ENCODE assay signal across 10 cellular contexts in the genomic region with DNA sequence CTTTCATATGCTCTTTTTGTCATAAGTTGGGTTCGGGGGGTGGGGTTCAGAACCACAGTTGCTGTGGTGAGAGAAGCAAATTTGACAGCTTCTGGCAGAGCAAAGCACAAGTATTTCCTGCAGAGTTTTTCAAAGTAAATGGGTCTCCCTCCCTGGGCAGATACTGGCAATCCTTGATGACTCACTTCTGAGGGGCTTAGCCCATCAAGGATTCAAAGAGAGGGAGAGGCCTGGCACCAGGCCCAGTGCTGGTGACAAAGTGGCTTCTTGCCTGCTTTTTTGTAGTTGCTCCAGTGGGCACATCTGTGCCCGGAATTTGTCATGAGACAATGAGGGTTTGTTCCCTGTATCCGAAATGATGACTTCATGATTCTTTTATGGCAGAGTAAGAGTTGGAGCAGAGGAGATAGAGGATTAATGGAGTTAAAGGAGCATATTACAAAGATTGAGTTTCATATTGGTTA. TPM values are rescaled to one million over a fixed set of nuclear protein-coding genes. Genes with fewer than 3 reads are reported as not detected.
DNase-seq lines count a peak whose midpoint lies in the region; ATAC-seq and TF ChIP-seq lines count a peak whose summit lies in the region.
"Had no signal": no experiment of that assay in that cellular context is flagged by ENCODE, and none has a peak within 500 bp of the region (broad histone marks: within the 10 kb centered on the region; RNA-seq: fewer than 3 reads in every experiment).

No MANE protein-coding gene starts in this region.

- H3K14ac ChIP-seq in mesenchymal stem cell (ENCODE audit: low read length in 2 of 2): peak overlapping the region in 1 of 2 experiments; percentile 48

- intact Hi-C loops in body of pancreas (cut with DNase I): no loop called here

- H3K4me1 ChIP-seq in body of pancreas: no peaks in the 10 kb centered on the region
- H3K4me1 ChIP-seq in mesenchymal stem cell (ENCODE audit: control insufficient read depth, insufficient read depth, low read depth, low read length): peaks cover 3% of the 10 kb centered on the region
- H3K4me1 ChIP-seq: heart left ventricle had no signal

- no peak overlapping the region for H3K23ac ChIP-seq in mesenchymal stem cell (ENCODE audit: low read length in 2 of 2)

- H3K9me3 Mint-ChIP-seq in natural killer cell treated with Interleukin-12 subunit alpha and Interleukin-12 subunit beta and Interleukin-15 and Interleukin-18, amount 100 ng/mL, for 72 hours: no peaks in the 10 kb centered on the region

- TF ChIP-seq CTCF in body of pancreas (IDR thresholded peaks at IDR 0.05): no peak

- no peak overlapping the region for H3K4me3 Mint-ChIP-seq in natural killer cell treated with Interleukin-12 subunit alpha and Interleukin-12 subunit beta and Interleukin-15 and Interleukin-18, amount 100 ng/mL, for 72 hours
- H3K4me3 Mint-ChIP-seq: activated naive CD4-positive, alpha-beta T cell treated with anti-CD3 and anti-CD28 coated beads, Interleukin-2, amount 50 U/mL, for 24 hours had no signal

- no peak overlapping the region for H3K27ac Mint-ChIP-seq in natural killer cell treated with Interleukin-12 subunit alpha and Interleukin-12 subunit beta and Interleukin-15 and Interleukin-18, amount 100 ng/mL, for 72 hours
- H3K27ac Mint-ChIP-seq: activated naive CD4-positive, alpha-beta T cell treated with anti-CD3 and anti-CD28 coated beads, Interleukin-2, amount 50 U/mL, for 24 hours had no signal

- no peaks in the 10 kb centered on the region for H3K36me3 ChIP-seq in body of pancreas (replicated peaks in 1 of 2; ENCODE audit: insufficient read depth in 1 of 2, low read depth in 2 of 2)
- H3K36me3 ChIP-seq in mesenchymal stem cell (ENCODE audit: control insufficient read depth in 1 of 2, insufficient read depth in 2 of 2, low read depth in 1 of 2, low read length in 2 of 2): no peaks in the 10 kb centered on the region
- H3K36me3 ChIP-seq: heart left ventricle had no signal

- H3K9me3 ChIP-seq in body of pancreas (no peaks in the 10 kb centered on the region), mesenchymal stem cell (ENCODE audit: control insufficient read depth, low read length) (no peaks in the 10 kb centered on the region)
- H3K9me3 ChIP-seq: heart left ventricle had no signal

- H2BK120ac ChIP-seq in mesenchymal stem cell (ENCODE audit: low read depth, low read length): no peak overlapping the region

- peaks cover 22 to 23% of the 10 kb centered on the region in 2 donors for H3K27me3 Mint-ChIP-seq in natural killer cell treated with Interleukin-12 subunit alpha and Interleukin-12 subunit beta and Interleukin-15 and Interleukin-18, amount 100 ng/mL, for 72 hours

- no peaks in the 10 kb centered on the region for H3K27me3 ChIP-seq in body of pancreas
- H3K27me3 ChIP-seq in mesenchymal stem cell (ENCODE audit: control insufficient read depth in 1 of 2, insufficient read depth in 1 of 2, low read length in 2 of 2): no peaks in the 10 kb centered on the region
- H3K27me3 ChIP-seq: heart left ventricle had no signal

- H2AK5ac ChIP-seq in mesenchymal stem cell (ENCODE audit: low read length, severe bottlenecking): peak overlapping the region; percentile 91

- no peak for TF ChIP-seq POLR2A in body of pancreas (IDR thresholded peaks at IDR 0.05)

- 20 to 56% methylated on average over 3 of the region's 3 CpGs for WGBS in body of pancreas, 2 donors
- 32% methylated on average over 3 of the region's 3 CpGs for WGBS in mesenchymal stem cell

- no peak overlapping the region for H2BK5ac ChIP-seq in mesenchymal stem cell (ENCODE audit: low read depth, low read length, poor library complexity, severe bottlenecking)

- H3K4me1 Mint-ChIP-seq in natural killer cell treated with Interleukin-12 subunit alpha and Interleukin-12 subunit beta and Interleukin-15 and Interleukin-18, amount 100 ng/mL, for 72 hours (ENCODE audit: low read depth in 2 of 2): no peaks in the 10 kb centered on the region
- H3K4me1 Mint-ChIP-seq: activated naive CD4-positive, alpha-beta T cell treated with anti-CD3 and anti-CD28 coated beads, Interleukin-2, amount 50 U/mL, for 24 hours had no signal

- H3K4me3 ChIP-seq in body of pancreas (no peak overlapping the region), mesenchymal stem cell (ENCODE audit: insufficient read depth in 1 of 2, low read depth in 1 of 2, low read length in 2 of 2) (no peak overlapping the region)
- H3K4me3 ChIP-seq: heart left ventricle had no signal

- H3K4ac ChIP-seq in mesenchymal stem cell (ENCODE audit: low read depth in 1 of 2, low read length in 2 of 2): no peak overlapping the region

- no peak overlapping the region for H4K91ac ChIP-seq in mesenchymal stem cell (ENCODE audit: low read length)

- H3K27ac ChIP-seq in body of pancreas (no peak overlapping the region), mesenchymal stem cell (ENCODE audit: low read length, poor library complexity, severe bottlenecking) (peak overlapping the region; percentile 83)
- H3K27ac ChIP-seq: heart left ventricle had no signal

- no peak overlapping the region for H2BK15ac ChIP-seq in mesenchymal stem cell (ENCODE audit: low read depth, poor library complexity, severe bottlenecking)

- no peak overlapping the region for H3K18ac ChIP-seq in mesenchymal stem cell (ENCODE audit: low read depth in 1 of 2, low read length in 2 of 2)

- peak; percentile 24 for ATAC-seq in body of pancreas
- no peak for ATAC-seq in HG02938 (IDR thresholded peaks at IDR 0.05; ENCODE audit: unreplicated experiment)
- ATAC-seq in natural killer cell treated with Interleukin-12 subunit alpha and Interleukin-12 subunit beta and Interleukin-15 and Interleukin-18, amount 100 ng/mL, for 72 hours: no peak
- ATAC-seq in GM21786 (IDR thresholded peaks at IDR 0.05; ENCODE audit: unreplicated experiment): no peak
- ATAC-seq: heart left ventricle had no signal

- H4K8ac ChIP-seq in mesenchymal stem cell (ENCODE audit: low read length): no peak overlapping the region

- DNase-seq in COLO668 (lab: John Stamatoyannopoulos, UW; ENCODE audit: unreplicated experiment) (peak; percentile 11), M059J (ENCODE audit: low read depth) (peak; percentile 94), body of pancreas (peak; percentile 13 to 32 (median 16)), mesenchymal stem cell (peak; percentile 73), HPDE6-E6E7 (ENCODE audit: extremely low spot score) (no peak)
- no peak for DNase-seq in natural killer cell treated with Interleukin-12 subunit alpha and Interleukin-12 subunit beta and Interleukin-15 and Interleukin-18, amount 100 ng/mL, for 72 hours (ENCODE audit: low spot score)
- DNase-seq: heart left ventricle had no signal

- H2BK12ac ChIP-seq in mesenchymal stem cell (ENCODE audit: low read length in 2 of 2): no peak overlapping the region

- no peaks in the 10 kb centered on the region for H3K79me1 ChIP-seq in mesenchymal stem cell (replicated peaks; ENCODE audit: low read length, poor library complexity, severe bottlenecking)

- no peak overlapping the region for H3K9ac ChIP-seq in mesenchymal stem cell (ENCODE audit: low read length)

- no peaks in the 10 kb centered on the region for H3K36me3 Mint-ChIP-seq in natural killer cell treated with Interleukin-12 subunit alpha and Interleukin-12 subunit beta and Interleukin-15 and Interleukin-18, amount 100 ng/mL, for 72 hours
- H3K36me3 Mint-ChIP-seq: activated naive CD4-positive, alpha-beta T cell treated with anti-CD3 and anti-CD28 coated beads, Interleukin-2, amount 50 U/mL, for 24 hours had no signal

- H2AFZ ChIP-seq in mesenchymal stem cell (ENCODE audit: low read depth, low read length): no peak overlapping the region

- H3K4me2 ChIP-seq in mesenchymal stem cell (ENCODE audit: low read length, poor library complexity, severe bottlenecking): no peak overlapping the region

RNA-seq across cellular contexts. Expression of a gene that starts 46.6 kb away (rescaled TPM):
- 77.5 and 151 TPM in 2 replicates for total RNA-seq in M059J (2014; rRNA removed; shearing (Covaris generic))
- 1 to 10 TPM; 1.6 to 4.2 TPM for total RNA-seq in body of pancreas
- 32.2 TPM for polyA plus RNA-seq in mesenchymal stem cell (2013, experiment 1 of 2)
- 29.1 TPM for polyA plus RNA-seq in mesenchymal stem cell (2013, experiment 2 of 2)
- total RNA-seq in natural killer cell treated with Interleukin-12 subunit alpha and Interleukin-12 subunit beta and Interleukin-15 and Interleukin-18, amount 100 ng/mL, for 72 hours: under 1 TPM in 1 of 2 donors, not detected in 1; 0.64 TPM

Comparison
In these comparisons a context has a peak if more than half of its experiments do, and no peak if none do; other contexts are left out.
1. DNase-seq: peak in COLO668 (single experiment), M059J (single experiment), body of pancreas (4 of 4) and mesenchymal stem cell (single experiment); none in HPDE6-E6E7 (single experiment) and natural killer cell treated with Interleukin-12 subunit alpha and Interleukin-12 subunit beta and Interleukin-15 and Interleukin-18, amount 100 ng/mL, for 72 hours (single experiment).
2. RNA of a gene that starts 46.6 kb away (total RNA-seq): 77.5 to 151 TPM in M059J; 1.6 to 4.2 TPM in body of pancreas and 0.64 TPM in natural killer cell treated with Interleukin-12 subunit alpha and Interleukin-12 subunit beta and Interleukin-15 and Interleukin-18, amount 100 ng/mL, for 72 hours; every median in the first group is over 10 times any median in the second.